Comparison of ENCODE assay signal across 9 cellular contexts in genomic region chr1:174769961-174770549, GRCh38.
DNase-seq lines count a peak whose midpoint lies in the region; ATAC-seq, FAIRE-seq and TF ChIP-seq lines count a peak whose summit lies in the region.
"Had no signal": no experiment of that assay in that cellular context is flagged by ENCODE, and none has a peak within 500 bp of the region (broad histone marks: within the 10 kb centered on the region; RNA-seq: fewer than 3 reads in every experiment).

No MANE protein-coding gene starts in this region.

- TF ChIP-seq POLR2A in breast epithelium (IDR thresholded peaks at IDR 0.05): no peak

- no peaks in the 10 kb centered on the region for H3K9me3 ChIP-seq in breast epithelium
- H3K9me3 ChIP-seq in effector memory CD4-positive, alpha-beta T cell (ENCODE audit: control insufficient read depth, low read length): no peaks in the 10 kb centered on the region

- no peak overlapping the region for H3K27ac ChIP-seq in breast epithelium
- no peak overlapping the region for H3K27ac ChIP-seq in effector memory CD4-positive, alpha-beta T cell (ENCODE audit: insufficient read depth, low read length, poor library complexity, severe bottlenecking)

- ATAC-seq in HG02852 (IDR thresholded peaks at IDR 0.05; ENCODE audit: unreplicated experiment): no peak

- intact Hi-C loops in breast epithelium (cut with DNase I; ENCODE audit: low total_unique reads): no loop called here

- H3K4me3 ChIP-seq in H7 (ENCODE audit: insufficient read depth, low read depth, low read length) (no peak overlapping the region), breast epithelium (no peak overlapping the region)
- H3K4me3 ChIP-seq in effector memory CD4-positive, alpha-beta T cell (ENCODE audit: insufficient read depth, low read depth, low read length, poor library complexity, severe bottlenecking): no peak overlapping the region

- H3K36me3 ChIP-seq in H7 (replicated peaks; ENCODE audit: control insufficient read depth, insufficient read depth, low read length) (no peaks in the 10 kb centered on the region), breast epithelium (no peaks in the 10 kb centered on the region)
- no peaks in the 10 kb centered on the region for H3K36me3 ChIP-seq in effector memory CD4-positive, alpha-beta T cell (ENCODE audit: control insufficient read depth, insufficient read depth, low read length)

- peak; percentile 64 for DNase-seq in CD1c-positive myeloid dendritic cell (ENCODE audit: extremely low spot score)
- peak; percentile 39 for DNase-seq in H7
- peak; percentile 68 to 73 for DNase-seq in NCI-H526 (lab: John Stamatoyannopoulos, UW)
- no peak for DNase-seq in breast epithelium (ENCODE audit: low spot score in 2 of 2)
- DNase-seq in left kidney (ENCODE audit: low read depth, low spot score): peak; percentile 82
- DNase-seq in urothelium cell line (ENCODE audit: low spot score): peak; percentile 18
- no peak for DNase-seq in effector memory CD4-positive, alpha-beta T cell
- DNase-seq: left cardiac atrium had no signal

- H3K4me1 ChIP-seq in breast epithelium: no peaks in the 10 kb centered on the region
- no peaks in the 10 kb centered on the region for H3K4me1 ChIP-seq in effector memory CD4-positive, alpha-beta T cell (ENCODE audit: control insufficient read depth, insufficient read depth, low read length, poor library complexity, severe bottlenecking)

- TF ChIP-seq CTCF in breast epithelium (IDR thresholded peaks at IDR 0.05): peak in 2 of 3 donors; percentile 81 to 82

- no peak for FAIRE-seq in urothelium cell line (lab: Jason Lieb, UNC)

- H3K27me3 ChIP-seq in H7 (ENCODE audit: control insufficient read depth, insufficient read depth, low read length) (no peaks in the 10 kb centered on the region), breast epithelium (no peaks in the 10 kb centered on the region)
- H3K27me3 ChIP-seq in effector memory CD4-positive, alpha-beta T cell (replicated peaks; ENCODE audit: control insufficient read depth, insufficient read depth, low read length, poor library complexity, severe bottlenecking): no peaks in the 10 kb centered on the region

Comparison
In these comparisons a context has a peak if more than half of its experiments do, and no peak if none do; other contexts are left out.
1. DNase-seq: peak in CD1c-positive myeloid dendritic cell (single experiment), H7 (single experiment), NCI-H526 (2 of 2), left kidney (single experiment) and urothelium cell line (single experiment); none in breast epithelium (0 of 2) and effector memory CD4-positive, alpha-beta T cell (0 of 3).